ENCODE assay signal across 25 cellular contexts in genomic region chr9:95460627-95461164, GRCh38. TPM values are rescaled to one million over a fixed set of nuclear protein-coding genes. Genes with fewer than 3 reads are reported as not detected.
A peak's percentile ranks its signal among the peaks of the same experiment; 100 is the strongest.
DNase-seq lines count a peak whose midpoint lies in the region; ATAC-seq, FAIRE-seq and TF ChIP-seq lines count a peak whose summit lies in the region.
"Had no signal": no experiment of that assay in that cellular context is flagged by ENCODE, and none has a peak within 500 bp of the region (broad histone marks: within the 10 kb centered on the region; RNA-seq: fewer than 3 reads in every experiment).

No MANE protein-coding gene starts in this region.

- FAIRE-seq in kidney (lab: Jason Lieb, UNC) = no peak
- FAIRE-seq: colon had no signal

- H3K27ac Mint-ChIP-seq in progenitor cell of endocrine pancreas = peak overlapping the region; percentile 47
- H3K27ac Mint-ChIP-seq: activated CD4-positive, alpha-beta memory T cell treated with anti-CD3 and anti-CD28 coated beads for 36 hours; activated naive CD8-positive, alpha-beta T cell treated with anti-CD3 and anti-CD28 coated beads, Interleukin-2, amount 50 U/mL, for 24 hours; CD4-positive, alpha-beta T cell had no signal

- H3K27ac ChIP-seq in hepatocyte = peak overlapping the region; percentile 90
- H3K27ac ChIP-seq in Peyer's patch = peak overlapping the region in 2 of 4 donors; percentile 43 to 46
- no peak overlapping the region for H3K27ac ChIP-seq in kidney (ENCODE audit: low read depth in 2 of 2, low read length in 2 of 2)
- H3K27ac ChIP-seq: body of pancreas, esophagus muscularis mucosa, parathyroid adenoma, right lobe of liver, SJCRH30 had no signal

- TF ChIP-seq CTCF in HFF-Myc (IDR thresholded peaks at IDR 0.05; ENCODE audit: low read depth, low read length, missing control alignments) (no peak), hepatocyte (IDR thresholded peaks at IDR 0.05; ENCODE audit: poor library complexity) (no peak), progenitor cell of endocrine pancreas (IDR thresholded peaks at IDR 0.05; ENCODE audit: unreplicated experiment) (no peak), Peyer's patch (IDR thresholded peaks at IDR 0.05) (no peak), kidney (IDR thresholded peaks at IDR 0.05; ENCODE audit: borderline replicate concordance, extremely low read depth, insufficient read depth) (no peak)

- WGBS in hepatocyte (ENCODE audit: low lambda C conversion rate, missing lambda C conversion rate) = 62% methylated on average over 11 of the region's 11 CpGs

- H3K36me3 Mint-ChIP-seq in progenitor cell of endocrine pancreas (ENCODE audit: insufficient read depth) = peaks cover 54% of the 10 kb centered on the region
- H3K36me3 Mint-ChIP-seq: naive B cell had no signal

- peaks cover 28% of the 10 kb centered on the region for H4K20me1 ChIP-seq in hepatocyte (ENCODE audit: insufficient read depth, poor library complexity, severe bottlenecking)

- DNase-seq in HFF-Myc (ENCODE audit: extremely low read depth, low read depth) (peak; percentile 58), hepatocyte (ENCODE audit: low spot score) (no peak), progenitor cell of endocrine pancreas (ENCODE audit: low spot score, unreplicated experiment) (no peak), Peyer's patch (no peak), kidney (no peak), NCI-H2171 treated with DMSO at 0.1 percent for 48 hours (lab: John Stamatoyannopoulos, UW) (no peak)
- DNase-seq: activated CD4-positive, alpha-beta memory T cell treated with anti-CD3 and anti-CD28 coated beads for 36 hours; activated naive CD8-positive, alpha-beta T cell treated with anti-CD3 and anti-CD28 coated beads, Interleukin-2, amount 50 U/mL, for 24 hours; body of pancreas; CD4-positive, alpha-beta T cell; DMS53; effector memory CD8-positive, alpha-beta T cell; mammary epithelial cell; naive B cell; NCI-H1048; NCI-H2029; NCI-H226; right lobe of liver; SJCRH30; T1000 had no signal

- no peak overlapping the region for H2AFZ ChIP-seq in hepatocyte
- H2AFZ ChIP-seq: parathyroid adenoma had no signal

- H3K27me3 ChIP-seq in hepatocyte (no peaks in the 10 kb centered on the region), Peyer's patch (no peaks in the 10 kb centered on the region)
- H3K27me3 ChIP-seq: body of pancreas, esophagus muscularis mucosa, right lobe of liver, SJCRH30 had no signal

- H3K9me2 ChIP-seq in hepatocyte (replicated peaks; ENCODE audit: insufficient read depth) = no peaks in the 10 kb centered on the region

- peaks cover 20% of the 10 kb centered on the region for H3K4me1 Mint-ChIP-seq in progenitor cell of endocrine pancreas (ENCODE audit: low read depth)

- H3K27me3 Mint-ChIP-seq in progenitor cell of endocrine pancreas = no peaks in the 10 kb centered on the region
- H3K27me3 Mint-ChIP-seq: activated CD4-positive, alpha-beta memory T cell treated with anti-CD3 and anti-CD28 coated beads for 36 hours; CD4-positive, alpha-beta T cell; effector memory CD8-positive, alpha-beta T cell had no signal

- no peaks in the 10 kb centered on the region for H3K36me3 ChIP-seq in hepatocyte (replicated peaks; ENCODE audit: insufficient read depth, low read depth)
- H3K36me3 ChIP-seq in Peyer's patch = peaks cover 0 to 32% (median 0%) of the 10 kb centered on the region in 3 donors
- H3K36me3 ChIP-seq in kidney (ENCODE audit: control insufficient read depth in 1 of 2, insufficient read depth in 2 of 2, low read length in 2 of 2) = peaks cover 27 to 36% of the 10 kb centered on the region in 2 donors

- intact Hi-C loops in kidney (cut with DNase I) = no loop called here

- no peak overlapping the region for H3K4me2 ChIP-seq in hepatocyte

- H3K9me3 ChIP-seq in hepatocyte (ENCODE audit: low read depth) = no peaks in the 10 kb centered on the region
- H3K9me3 ChIP-seq in Peyer's patch = no peaks in the 10 kb centered on the region
- H3K9me3 ChIP-seq in kidney (ENCODE audit: control insufficient read depth in 1 of 2, low read length in 2 of 2) = no peaks in the 10 kb centered on the region
- H3K9me3 ChIP-seq: body of pancreas, esophagus muscularis mucosa, right lobe of liver, SJCRH30 had no signal

- H3K4me1 ChIP-seq in hepatocyte (ENCODE audit: insufficient read depth) = peaks cover 69% of the 10 kb centered on the region
- peaks cover 0 to 20% (median 0%) of the 10 kb centered on the region in 4 donors for H3K4me1 ChIP-seq in Peyer's patch
- H3K4me1 ChIP-seq in kidney (ENCODE audit: control insufficient read depth in 1 of 2, insufficient read depth in 1 of 2, low read depth in 1 of 2, low read length in 2 of 2) = no peaks in the 10 kb centered on the region
- H3K4me1 ChIP-seq: body of pancreas, parathyroid adenoma, right lobe of liver had no signal

- ATAC-seq in SK-N-SH treated with all-trans-retinoic acid at 6 μM for 48 hours = no peak
- ATAC-seq in GM18870 (IDR thresholded peaks at IDR 0.05; ENCODE audit: unreplicated experiment) = no peak
- ATAC-seq: activated naive CD8-positive, alpha-beta T cell treated with anti-CD3 and anti-CD28 coated beads, Interleukin-2, amount 50 U/mL, for 24 hours; body of pancreas; effector memory CD8-positive, alpha-beta T cell; right lobe of liver had no signal

- H3K9ac ChIP-seq in kidney (ENCODE audit: low read length in 2 of 2) = no peak overlapping the region
- H3K9ac ChIP-seq: parathyroid adenoma had no signal

- H3K79me2 ChIP-seq in hepatocyte = peaks cover 54% of the 10 kb centered on the region
- H3K79me2 ChIP-seq: parathyroid adenoma had no signal

- H3K4me3 ChIP-seq in HFF-Myc (replicated peaks; ENCODE audit: low read depth, low read length) = no peak overlapping the region
- no peak overlapping the region for H3K4me3 ChIP-seq in hepatocyte
- no peak overlapping the region for H3K4me3 ChIP-seq in Peyer's patch
- no peak overlapping the region for H3K4me3 ChIP-seq in kidney (ENCODE audit: low read length in 2 of 2)
- H3K4me3 ChIP-seq: body of pancreas, esophagus muscularis mucosa, right lobe of liver, SJCRH30 had no signal

- no peaks in the 10 kb centered on the region for H3K9me3 Mint-ChIP-seq in progenitor cell of endocrine pancreas (ENCODE audit: low read depth)
- H3K9me3 Mint-ChIP-seq: activated CD4-positive, alpha-beta memory T cell treated with anti-CD3 and anti-CD28 coated beads for 36 hours; activated naive CD8-positive, alpha-beta T cell treated with anti-CD3 and anti-CD28 coated beads, Interleukin-2, amount 50 U/mL, for 24 hours; CD4-positive, alpha-beta T cell; effector memory CD8-positive, alpha-beta T cell; naive B cell had no signal

- no peak for TF ChIP-seq POLR2A in Peyer's patch (IDR thresholded peaks at IDR 0.05)

- no peak overlapping the region for H3K4me3 Mint-ChIP-seq in progenitor cell of endocrine pancreas (ENCODE audit: low read depth)
- H3K4me3 Mint-ChIP-seq: activated CD4-positive, alpha-beta memory T cell treated with anti-CD3 and anti-CD28 coated beads for 36 hours; activated naive CD8-positive, alpha-beta T cell treated with anti-CD3 and anti-CD28 coated beads, Interleukin-2, amount 50 U/mL, for 24 hours; CD4-positive, alpha-beta T cell had no signal

TF ChIP-seq in SK-N-SH treated with all-trans-retinoic acid at 6 μM for 48 hours, 23 proteins besides CTCF, POLR2A, EP300 and RAD21:
- TF ChIP-seq OSR1 (CRISPR knock-in tag; IDR thresholded peaks at IDR 0.05) = no peak
- 0 out of 2 replicates have a peak, but pooled peaks have one; percentile 11 for TF ChIP-seq TCF4 (CRISPR knock-in tag; IDR thresholded peaks at IDR 0.05; ENCODE audit: borderline replicate concordance)
- TF ChIP-seq ESRRG (CRISPR knock-in tag; IDR thresholded peaks at IDR 0.05) = no peak

RNA-seq across cellular contexts. Expression of gene PTCH1, which starts 56.1 kb away (rescaled TPM):
- 29.7 and 36.8 TPM in 2 replicates for total RNA-seq in hepatocyte
- 36.0 and 44.1 TPM in 2 replicates for polyA plus RNA-seq in hepatocyte
- total RNA-seq in progenitor cell of endocrine pancreas = 54.9 and 56.3 TPM in 2 replicates
- total RNA-seq in Peyer's patch = 10 to 100 TPM; 16.5 to 71.0 (median 24.0) TPM
- total RNA-seq in kidney = 37.2 TPM
- polyA plus RNA-seq in kidney (ENCODE audit: insufficient read depth, low read depth, low replicate concordance) = 2.6 TPM
